In the genomic region with DNA sequence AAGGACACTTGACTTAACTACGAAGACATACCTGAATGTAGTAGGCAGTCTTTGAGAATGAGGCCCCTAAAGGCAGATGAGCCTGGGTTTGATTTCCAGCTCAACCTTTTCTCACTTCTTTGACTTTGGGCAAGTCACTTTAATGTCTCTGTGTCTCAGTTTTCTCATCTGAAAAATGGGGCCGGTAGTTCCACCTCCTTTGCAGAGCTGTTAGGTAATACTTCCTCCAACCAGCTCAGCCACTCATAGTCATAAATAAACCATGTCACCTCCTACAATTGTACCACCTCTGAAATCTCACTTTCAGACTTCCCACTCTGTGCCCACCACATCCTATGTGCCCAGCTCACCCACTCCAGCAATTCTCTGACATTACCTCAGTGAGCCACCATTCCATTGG, we compare ENCODE assay signal across 16 cellular contexts. TPM values are rescaled to one million over a fixed set of nuclear protein-coding genes. Genes with fewer than 3 reads are reported as not detected.
A peak's percentile ranks its signal among the peaks of the same experiment; 100 is the strongest.
DNase-seq lines count a peak whose midpoint lies in the region; ATAC-seq lines count a peak whose summit lies in the region.
"Had no signal": no experiment of that assay in that cellular context is flagged by ENCODE, and none has a peak within 500 bp of the region (broad histone marks: within the 10 kb centered on the region; RNA-seq: fewer than 3 reads in every experiment).

No MANE protein-coding gene starts in this region.

- H3K36me3 Mint-ChIP-seq in activated CD4-positive, alpha-beta T cell treated with anti-CD3 and anti-CD28 coated beads for 36 hours (ENCODE audit: low read depth) = peaks cover 59% of the 10 kb centered on the region
- peaks cover 27% of the 10 kb centered on the region for H3K36me3 Mint-ChIP-seq in activated naive CD4-positive, alpha-beta T cell treated with anti-CD3 and anti-CD28 coated beads, Interleukin-2, amount 50 U/mL, for 24 hours
- H3K36me3 Mint-ChIP-seq in natural killer cell treated with Interleukin-12 subunit alpha and Interleukin-12 subunit beta and Interleukin-15 and Interleukin-18, amount 100 ng/mL, for 72 hours = peaks cover 24% of the 10 kb centered on the region

- H3K27ac Mint-ChIP-seq in activated CD4-positive, alpha-beta T cell treated with anti-CD3 and anti-CD28 coated beads for 36 hours = peak overlapping the region; percentile 75
- H3K27ac Mint-ChIP-seq in activated naive CD4-positive, alpha-beta T cell treated with anti-CD3 and anti-CD28 coated beads, Interleukin-2, amount 50 U/mL, for 24 hours = peak overlapping the region; percentile 98
- H3K27ac Mint-ChIP-seq in natural killer cell treated with Interleukin-12 subunit alpha and Interleukin-12 subunit beta and Interleukin-15 and Interleukin-18, amount 100 ng/mL, for 72 hours = peak overlapping the region in 1 of 2 donors; percentile 28

- CTCF ChIA-PET in activated CD4-positive, alpha-beta T cell treated with anti-CD3 and anti-CD28 coated beads for 36 hours (lab: Charles Lee) = interaction anchor here (0.7 to 18.8 kb wide), 11 partner anchors 6 to 281 kb away, joined by 3 to 261 read pairs (median 7); no protein-coding TSS in a partner anchor

- peaks cover 97% of the 10 kb centered on the region for H3K4me1 ChIP-seq in Karpas-422 (ENCODE audit: low read length)
- H3K4me1 ChIP-seq: A549, gastroesophageal sphincter, sigmoid colon had no signal

- peak overlapping the region; percentile 96 for H3K27ac ChIP-seq in Karpas-422 (ENCODE audit: low read length)
- H3K27ac ChIP-seq: A549, brain microvascular endothelial cell, gastroesophageal sphincter had no signal

- no peak overlapping the region for H3K4me3 ChIP-seq in Karpas-422 (ENCODE audit: low read length)
- H3K4me3 ChIP-seq: A549, gastroesophageal sphincter, sigmoid colon, tibial nerve had no signal

- peak overlapping the region; percentile 17 for H3K4me2 ChIP-seq in Karpas-422 (ENCODE audit: low read depth, low read length, poor library complexity, severe bottlenecking)
- H3K4me2 ChIP-seq: A549 had no signal

- H3K27me3 Mint-ChIP-seq in activated CD4-positive, alpha-beta T cell treated with anti-CD3 and anti-CD28 coated beads for 36 hours = no peaks in the 10 kb centered on the region
- H3K27me3 Mint-ChIP-seq in activated naive CD4-positive, alpha-beta T cell treated with anti-CD3 and anti-CD28 coated beads, Interleukin-2, amount 50 U/mL, for 24 hours = no peaks in the 10 kb centered on the region
- peaks cover 0 to 6% of the 10 kb centered on the region in 2 donors for H3K27me3 Mint-ChIP-seq in natural killer cell treated with Interleukin-12 subunit alpha and Interleukin-12 subunit beta and Interleukin-15 and Interleukin-18, amount 100 ng/mL, for 72 hours

- peak overlapping the region; percentile 5 for H3K4me3 Mint-ChIP-seq in activated CD4-positive, alpha-beta T cell treated with anti-CD3 and anti-CD28 coated beads for 36 hours
- H3K4me3 Mint-ChIP-seq in activated naive CD4-positive, alpha-beta T cell treated with anti-CD3 and anti-CD28 coated beads, Interleukin-2, amount 50 U/mL, for 24 hours = peak overlapping the region; percentile 71
- H3K4me3 Mint-ChIP-seq in natural killer cell treated with Interleukin-12 subunit alpha and Interleukin-12 subunit beta and Interleukin-15 and Interleukin-18, amount 100 ng/mL, for 72 hours = peak overlapping the region; percentile 86

- H4K20me1 ChIP-seq in Karpas-422 (ENCODE audit: insufficient read depth, low read depth, low read length) = no peaks in the 10 kb centered on the region

- intact Hi-C loops in activated CD4-positive, alpha-beta T cell treated with anti-CD3 and anti-CD28 coated beads for 36 hours (cut with DNase I, micrococcal nuclease) = no loop called here

- H2AFZ ChIP-seq in Karpas-422 (ENCODE audit: low read length) = no peak overlapping the region

- H3K79me2 ChIP-seq in Karpas-422 (ENCODE audit: low read length) = peaks cover 98% of the 10 kb centered on the region

- no peaks in the 10 kb centered on the region for H3K9me2 ChIP-seq in Karpas-422 (replicated peaks; ENCODE audit: insufficient read depth, low read length)

- peak; percentile 65 for DNase-seq in activated CD4-positive, alpha-beta T cell treated with anti-CD3 and anti-CD28 coated beads for 36 hours
- DNase-seq in activated CD4-positive, alpha-beta T cell treated with anti-CD3 and anti-CD28 coated beads, Interleukin-2, amount 50 U/mL, for 4 hours = no peak
- no peak for DNase-seq in Karpas-422
- peak; percentile 75 for DNase-seq in natural killer cell treated with Interleukin-12 subunit alpha and Interleukin-12 subunit beta and Interleukin-15 and Interleukin-18, amount 100 ng/mL, for 72 hours (ENCODE audit: low spot score)
- DNase-seq in NCI-H82 treated with DMSO at 0.1 percent for 48 hours (lab: John Stamatoyannopoulos, UW; ENCODE audit: unreplicated experiment) = no peak
- DNase-seq: brain microvascular endothelial cell, Kasumi-1 had no signal

- H3K4me1 Mint-ChIP-seq in activated CD4-positive, alpha-beta T cell treated with anti-CD3 and anti-CD28 coated beads for 36 hours = peaks cover 92% of the 10 kb centered on the region
- H3K4me1 Mint-ChIP-seq in activated naive CD4-positive, alpha-beta T cell treated with anti-CD3 and anti-CD28 coated beads, Interleukin-2, amount 50 U/mL, for 24 hours = peaks cover 93% of the 10 kb centered on the region
- H3K4me1 Mint-ChIP-seq in natural killer cell treated with Interleukin-12 subunit alpha and Interleukin-12 subunit beta and Interleukin-15 and Interleukin-18, amount 100 ng/mL, for 72 hours (ENCODE audit: low read depth in 2 of 2) = peaks cover 69 to 89% of the 10 kb centered on the region in 2 donors

- no peaks in the 10 kb centered on the region for H3K9me3 ChIP-seq in Karpas-422 (ENCODE audit: low read length)
- H3K9me3 ChIP-seq: A549, gastroesophageal sphincter, Peyer's patch, sigmoid colon, tibial nerve had no signal

- ATAC-seq in activated CD4-positive, alpha-beta T cell treated with anti-CD3 and anti-CD28 coated beads for 36 hours = peak; percentile 63
- peak; percentile 80 to 83 for ATAC-seq in natural killer cell treated with Interleukin-12 subunit alpha and Interleukin-12 subunit beta and Interleukin-15 and Interleukin-18, amount 100 ng/mL, for 72 hours
- ATAC-seq in GM21367 (IDR thresholded peaks at IDR 0.05; ENCODE audit: unreplicated experiment) (no peak), HG03175 (IDR thresholded peaks at IDR 0.05; ENCODE audit: unreplicated experiment) (no peak)
- ATAC-seq: A549, gastroesophageal sphincter had no signal

- H3K27me3 ChIP-seq in Karpas-422 (ENCODE audit: low read length) = no peaks in the 10 kb centered on the region
- H3K27me3 ChIP-seq: brain microvascular endothelial cell, gastroesophageal sphincter, Peyer's patch, sigmoid colon, tibial nerve had no signal

- POLR2A ChIA-PET in activated CD4-positive, alpha-beta T cell treated with anti-CD3 and anti-CD28 coated beads for 36 hours (lab: Charles Lee) = interaction anchor here (0.7 to 1.1 kb wide), 3 partner anchors 18 to 164 kb away, joined by 3 read pairs; no protein-coding TSS in a partner anchor

- peaks cover 50% of the 10 kb centered on the region for H3K36me3 ChIP-seq in Karpas-422 (ENCODE audit: insufficient read depth, low read length)
- H3K36me3 ChIP-seq: brain microvascular endothelial cell, gastroesophageal sphincter, Peyer's patch, sigmoid colon, tibial nerve had no signal

- H3K9me3 Mint-ChIP-seq in activated CD4-positive, alpha-beta T cell treated with anti-CD3 and anti-CD28 coated beads for 36 hours (ENCODE audit: low read depth) = no peaks in the 10 kb centered on the region
- peaks cover 5% of the 10 kb centered on the region for H3K9me3 Mint-ChIP-seq in activated naive CD4-positive, alpha-beta T cell treated with anti-CD3 and anti-CD28 coated beads, Interleukin-2, amount 50 U/mL, for 24 hours
- H3K9me3 Mint-ChIP-seq in natural killer cell treated with Interleukin-12 subunit alpha and Interleukin-12 subunit beta and Interleukin-15 and Interleukin-18, amount 100 ng/mL, for 72 hours = no peaks in the 10 kb centered on the region

- no peak overlapping the region for H3K9ac ChIP-seq in Karpas-422 (ENCODE audit: low read length)

RNA-seq across cellular contexts. Expression of a gene that starts 10.4 kb away (rescaled TPM):
- 10 to 100 TPM; 57.9 to 73.2 TPM for total RNA-seq in activated CD4-positive, alpha-beta T cell treated with anti-CD3 and anti-CD28 coated beads for 36 hours
- 172 and 213 TPM in 2 replicates for total RNA-seq in Karpas-422 (2014; rRNA removed; shearing (Covaris generic); ENCODE audit: low replicate concordance)
- total RNA-seq in natural killer cell treated with Interleukin-12 subunit alpha and Interleukin-12 subunit beta and Interleukin-15 and Interleukin-18, amount 100 ng/mL, for 72 hours = 100 to 1,000 TPM; 121 to 170 TPM
- total RNA-seq: myocyte had no signal

Comparison
In these comparisons a context has a peak if more than half of its experiments do, and no peak if none do; other contexts are left out.
1. DNase-seq: peak in activated CD4-positive, alpha-beta T cell treated with anti-CD3 and anti-CD28 coated beads for 36 hours (single experiment) and natural killer cell treated with Interleukin-12 subunit alpha and Interleukin-12 subunit beta and Interleukin-15 and Interleukin-18, amount 100 ng/mL, for 72 hours (single experiment); none in activated CD4-positive, alpha-beta T cell treated with anti-CD3 and anti-CD28 coated beads, Interleukin-2, amount 50 U/mL, for 4 hours (0 of 2), Karpas-422 (single experiment) and NCI-H82 treated with DMSO at 0.1 percent for 48 hours (single experiment).
2. ATAC-seq: peak in activated CD4-positive, alpha-beta T cell treated with anti-CD3 and anti-CD28 coated beads for 36 hours (single experiment) and natural killer cell treated with Interleukin-12 subunit alpha and Interleukin-12 subunit beta and Interleukin-15 and Interleukin-18, amount 100 ng/mL, for 72 hours (2 of 2); none in GM21367 (single experiment) and HG03175 (single experiment).
3. H3K4me3 Mint-ChIP-seq: peak in every context shown above with its lines; median percentile 86 in natural killer cell treated with Interleukin-12 subunit alpha and Interleukin-12 subunit beta and Interleukin-15 and Interleukin-18, amount 100 ng/mL, for 72 hours; 71 in activated naive CD4-positive, alpha-beta T cell treated with anti-CD3 and anti-CD28 coated beads, Interleukin-2, amount 50 U/mL, for 24 hours; 5 in activated CD4-positive, alpha-beta T cell treated with anti-CD3 and anti-CD28 coated beads for 36 hours.